28 cellular contexts compared by ENCODE assay signal in genomic region chr19:33464010-33464732, GRCh38.
"Had no signal": no experiment of that assay in that cellular context is flagged by ENCODE, and none has a peak within 500 bp of the region (broad histone marks: within the 10 kb centered on the region; RNA-seq: fewer than 3 reads in every experiment).

No MANE protein-coding gene starts in this region.

- H3K9me3 ChIP-seq: adrenal gland, ascending aorta, colonic mucosa, heart right ventricle, left lung, neutrophil, right lobe of liver, SJSA1, stomach, testis had no signal

- H3K9me3 Mint-ChIP-seq: activated B cell treated with CpG ODN at 0.5 μM for 24 hours; central memory CD8-positive, alpha-beta T cell; natural killer cell treated with Interleukin-12 subunit alpha and Interleukin-12 subunit beta and Interleukin-15 and Interleukin-18, amount 100 ng/mL, for 72 hours; stimulated activated memory B cell treated with anti-CD40 and anti-IgM and Interleukin-4, amounts not matched to agents 10 μg/mL and 1 μg/mL and 100 μg/mL, for 72 hours; type B pancreatic cell had no signal

- H3K36me3 ChIP-seq: brain microvascular endothelial cell, colonic mucosa, neutrophil had no signal

- H3K4me3 Mint-ChIP-seq: activated B cell treated with CpG ODN at 0.5 μM for 24 hours; activated CD4-positive, alpha-beta T cell treated with anti-CD3 and anti-CD28 coated beads for 36 hours; activated naive CD8-positive, alpha-beta T cell; central memory CD8-positive, alpha-beta T cell; natural killer cell treated with Interleukin-12 subunit alpha and Interleukin-12 subunit beta and Interleukin-15 and Interleukin-18, amount 100 ng/mL, for 72 hours; stimulated activated memory B cell treated with anti-CD40 and anti-IgM and Interleukin-4, amounts not matched to agents 10 μg/mL and 1 μg/mL and 100 μg/mL, for 72 hours; type B pancreatic cell had no signal

- H3K27ac ChIP-seq: adrenal gland, ascending aorta, brain microvascular endothelial cell, colonic mucosa, epithelial cell of prostate, heart right ventricle, left lung, neutrophil, parathyroid adenoma, right lobe of liver, SJSA1, stomach, testis had no signal

- ATAC-seq: activated CD4-positive, alpha-beta T cell treated with anti-CD3 and anti-CD28 coated beads for 36 hours; heart right ventricle; left lung; natural killer cell treated with Interleukin-12 subunit alpha and Interleukin-12 subunit beta and Interleukin-15 and Interleukin-18, amount 100 ng/mL, for 72 hours; right lobe of liver; stimulated activated memory B cell treated with anti-CD40 and anti-IgM and Interleukin-4, amounts not matched to agents 10 μg/mL and 1 μg/mL and 100 μg/mL, for 72 hours had no signal

- H3K27me3 Mint-ChIP-seq: activated B cell treated with CpG ODN at 0.5 μM for 24 hours; activated CD4-positive, alpha-beta T cell treated with anti-CD3 and anti-CD28 coated beads for 36 hours; activated naive CD8-positive, alpha-beta T cell; central memory CD8-positive, alpha-beta T cell; natural killer cell treated with Interleukin-12 subunit alpha and Interleukin-12 subunit beta and Interleukin-15 and Interleukin-18, amount 100 ng/mL, for 72 hours; stimulated activated memory B cell treated with anti-CD40 and anti-IgM and Interleukin-4, amounts not matched to agents 10 μg/mL and 1 μg/mL and 100 μg/mL, for 72 hours; type B pancreatic cell had no signal

- H3K27me3 ChIP-seq: adrenal gland, ascending aorta, brain microvascular endothelial cell, colonic mucosa, heart right ventricle, left lung, neutrophil, right lobe of liver, SJSA1, stomach, testis had no signal

- H3K36me3 Mint-ChIP-seq: natural killer cell treated with Interleukin-12 subunit alpha and Interleukin-12 subunit beta and Interleukin-15 and Interleukin-18, amount 100 ng/mL, for 72 hours had no signal

- H3K27ac Mint-ChIP-seq: activated B cell treated with CpG ODN at 0.5 μM for 24 hours; activated CD4-positive, alpha-beta T cell treated with anti-CD3 and anti-CD28 coated beads for 36 hours; activated naive CD8-positive, alpha-beta T cell; natural killer cell treated with Interleukin-12 subunit alpha and Interleukin-12 subunit beta and Interleukin-15 and Interleukin-18, amount 100 ng/mL, for 72 hours; stimulated activated memory B cell treated with anti-CD40 and anti-IgM and Interleukin-4, amounts not matched to agents 10 μg/mL and 1 μg/mL and 100 μg/mL, for 72 hours; type B pancreatic cell had no signal

- H3K4me1 ChIP-seq: adrenal gland, ascending aorta, colonic mucosa, left lung, parathyroid adenoma, right lobe of liver, SJSA1, stomach, testis had no signal

- H3K4me1 Mint-ChIP-seq: activated B cell treated with CpG ODN at 0.5 μM for 24 hours; activated CD4-positive, alpha-beta T cell treated with anti-CD3 and anti-CD28 coated beads for 36 hours; central memory CD8-positive, alpha-beta T cell; stimulated activated memory B cell treated with anti-CD40 and anti-IgM and Interleukin-4, amounts not matched to agents 10 μg/mL and 1 μg/mL and 100 μg/mL, for 72 hours had no signal

- H3K4me3 ChIP-seq: adrenal gland, ascending aorta, colonic mucosa, heart right ventricle, left lung, right lobe of liver, SJSA1, stomach, testis had no signal

- DNase-seq: activated B cell treated with CpG ODN at 0.5 μM for 24 hours; activated CD4-positive, alpha-beta T cell treated with anti-CD3 and anti-CD28 coated beads for 36 hours; activated CD4-positive, alpha-beta T cell treated with anti-CD3 and anti-CD28 coated beads, Interleukin-2, amount 50 U/mL, for 4 hours; activated naive CD4-positive, alpha-beta T cell; activated T-cell treated with anti-CD3 and anti-CD28 coated beads for 4 hours; brain microvascular endothelial cell; colonic mucosa; heart right ventricle; mammary epithelial cell; small intestine; stimulated activated CD4-positive, alpha-beta T cell treated with anti-CD3 and anti-CD28 coated beads, Interleukin-15, amount 100 ng/mL, for 24 hours; stomach; T-helper 1 cell; T-helper 9 cell; testis had no signal
